9 cellular contexts compared by ENCODE assay signal in the genomic region with DNA sequence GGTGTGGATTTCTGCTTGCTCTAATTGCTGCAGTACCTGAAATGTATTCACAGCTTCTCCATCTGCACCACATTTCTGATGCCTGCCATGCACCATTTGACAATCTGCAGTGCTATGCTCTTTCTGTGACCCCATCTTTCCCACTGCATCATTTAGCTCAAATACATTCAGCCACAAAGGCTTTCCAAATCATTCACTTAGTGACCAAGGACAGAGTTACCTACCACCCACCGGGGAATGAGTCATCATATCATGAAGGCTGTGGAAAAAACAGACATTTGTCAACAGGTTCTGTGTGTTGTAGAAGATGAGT.
DNase-seq lines count a peak whose midpoint lies in the region; ATAC-seq and TF ChIP-seq lines count a peak whose summit lies in the region.
"Had no signal": no experiment of that assay in that cellular context is flagged by ENCODE, and none has a peak within 500 bp of the region (broad histone marks: within the 10 kb centered on the region; RNA-seq: fewer than 3 reads in every experiment).

No MANE protein-coding gene starts in this region.

- no peak overlapping the region for H2AK5ac ChIP-seq in mesenchymal stem cell (ENCODE audit: low read length, severe bottlenecking)

- DNase-seq in HCT116 (ENCODE audit: low read depth, low spot score) (peak; percentile 6), RPMI7951 (ENCODE audit: low read depth) (peak; percentile 54), mesenchymal stem cell (peak; percentile 16), OCI-M1 (lab: John Stamatoyannopoulos, UW) (no peak), psoas muscle (no peak), left ventricle myocardium inferior (no peak)

- no peak for TF ChIP-seq CTCF in HCT116 (IDR thresholded peaks at IDR 0.05 in 2 of 3, conservative IDR thresholded peaks at IDR 0.05 in 1 of 3; ENCODE audit: borderline replicate concordance in 1 of 3, insufficient read depth in 1 of 3, low read depth in 2 of 3, low read length in 2 of 3)
- no peak for TF ChIP-seq CTCF in psoas muscle (IDR thresholded peaks at IDR 0.05)
- TF ChIP-seq CTCF in left ventricle myocardium inferior (IDR thresholded peaks at IDR 0.05; ENCODE audit: borderline replicate concordance), result no peak

- CTCF ChIA-PET in HCT116 (lab: Charles Lee), result no interaction called here

- POLR2A ChIA-PET in HCT116 (lab: Charles Lee), result interaction anchor here (1.1 kb wide), 1 partner anchor 8 kb away, joined by 3 read pairs; no protein-coding TSS in a partner anchor

- H3K36me3 ChIP-seq in HCT116 (ENCODE audit: control insufficient read depth in 1 of 2, insufficient read depth in 2 of 2, low read length in 2 of 2) (no peaks in the 10 kb centered on the region), mesenchymal stem cell (ENCODE audit: control insufficient read depth in 1 of 2, insufficient read depth in 2 of 2, low read depth in 1 of 2, low read length in 2 of 2) (no peaks in the 10 kb centered on the region), psoas muscle (ENCODE audit: insufficient read depth in 1 of 2, low read depth in 1 of 2) (no peaks in the 10 kb centered on the region), left ventricle myocardium inferior (no peaks in the 10 kb centered on the region)

- no peak overlapping the region for H3K4ac ChIP-seq in mesenchymal stem cell (ENCODE audit: low read depth in 1 of 2, low read length in 2 of 2)

- 60% methylated on average over 1 of the region's 1 CpG for WGBS in mesenchymal stem cell
- whole genome bisulfite sequencing in psoas muscle, 3 donors, result 30 to 49% (median 35%) methylated on average over 1 of the region's 1 CpG

- H3K79me2 ChIP-seq in HCT116 (ENCODE audit: insufficient read depth, low read length), result no peaks in the 10 kb centered on the region

- H4K20me1 ChIP-seq in HCT116 (ENCODE audit: insufficient read depth), result no peaks in the 10 kb centered on the region

- intact Hi-C loops in HCT116 (cut with micrococcal nuclease) (loop anchor here (10.0 kb wide), 1 partner anchor 629 kb away; no protein-coding TSS in a partner anchor), psoas muscle (cut with DNase I) (no loop called here), left ventricle myocardium inferior (cut with micrococcal nuclease) (no loop called here)

- H3K9ac ChIP-seq in HCT116 (ENCODE audit: low read length), result no peak overlapping the region
- H3K9ac ChIP-seq in mesenchymal stem cell (ENCODE audit: low read length), result no peak overlapping the region

- RAD21 ChIA-PET in HCT116 (lab: Charles Lee; ENCODE audit: low non-redundant PET in 1 of 2, low total read pairs in 2 of 2, uncharacterized antibody in 2 of 2, unreplicated experiment in 2 of 2), result no interaction called here

- peak; percentile 57 for ATAC-seq in GM18502 (IDR thresholded peaks at IDR 0.05; ENCODE audit: poor library complexity, unreplicated experiment)
- ATAC-seq in HCT116, result no peak; the same call in 1 of the 2 replicates
- ATAC-seq in psoas muscle, result no peak
- no peak for ATAC-seq in HG03439 (IDR thresholded peaks at IDR 0.05; ENCODE audit: unreplicated experiment)
- ATAC-seq: esophagus mucosa had no signal

- TF ChIP-seq RAD21 in HCT116 (IDR thresholded peaks at IDR 0.05; ENCODE audit: low read depth), result no peak

- H3K9me2 ChIP-seq in HCT116 (ENCODE audit: insufficient read depth), result no peaks in the 10 kb centered on the region

- peaks cover 0 to 7% of the 10 kb centered on the region in 2 experiments; a peak in 1 of 4 replicates for H3K9me3 ChIP-seq in HCT116 (ENCODE audit: control insufficient read depth in 1 of 2, insufficient read depth in 1 of 2, low read depth in 1 of 2, low read length in 2 of 2)
- no peaks in the 10 kb centered on the region for H3K9me3 ChIP-seq in mesenchymal stem cell (ENCODE audit: control insufficient read depth, low read length)
- no peaks in the 10 kb centered on the region for H3K9me3 ChIP-seq in psoas muscle
- peaks cover 6% of the 10 kb centered on the region for H3K9me3 ChIP-seq in left ventricle myocardium inferior (replicated peaks)

- no peak overlapping the region for H3K18ac ChIP-seq in mesenchymal stem cell (ENCODE audit: low read depth in 1 of 2, low read length in 2 of 2)

- no peaks in the 10 kb centered on the region for H3K27me3 ChIP-seq in HCT116 (ENCODE audit: insufficient read depth, low read length)
- H3K27me3 ChIP-seq in mesenchymal stem cell (ENCODE audit: control insufficient read depth in 1 of 2, insufficient read depth in 1 of 2, low read length in 2 of 2), result no peaks in the 10 kb centered on the region
- H3K27me3 ChIP-seq in psoas muscle (ENCODE audit: insufficient read depth in 3 of 3, low read length in 2 of 3), result no peaks in the 10 kb centered on the region
- H3K27me3 ChIP-seq in left ventricle myocardium inferior (ENCODE audit: low read depth), result no peaks in the 10 kb centered on the region

- BruUV-seq in HCT116 (replicated peaks; lab: Mats Ljungman, UMichigan), result no TSS peak

- no peaks in the 10 kb centered on the region for H3K79me1 ChIP-seq in mesenchymal stem cell (replicated peaks; ENCODE audit: low read length, poor library complexity, severe bottlenecking)

- no peak overlapping the region for H3K23ac ChIP-seq in mesenchymal stem cell (ENCODE audit: low read length in 2 of 2)

- peak overlapping the region; percentile 11; the same call in 1 of the 2 replicates for H3K4me2 ChIP-seq in HCT116 (ENCODE audit: low read length)
- H3K4me2 ChIP-seq in mesenchymal stem cell (ENCODE audit: low read length, poor library complexity, severe bottlenecking), result no peak overlapping the region

- H4K91ac ChIP-seq in mesenchymal stem cell (ENCODE audit: low read length), result no peak overlapping the region

- TF ChIP-seq POLR2A in HCT116 (IDR thresholded peaks at IDR 0.05; ENCODE audit: borderline replicate concordance, extremely low read depth, insufficient read depth, insufficient read length), result no peak

- no peak overlapping the region for H2BK120ac ChIP-seq in mesenchymal stem cell (ENCODE audit: low read depth, low read length)

- H2BK12ac ChIP-seq in mesenchymal stem cell (ENCODE audit: low read length in 2 of 2), result no peak overlapping the region

- H2BK15ac ChIP-seq in mesenchymal stem cell (ENCODE audit: low read depth, poor library complexity, severe bottlenecking), result no peak overlapping the region

- no peak overlapping the region for H3K4me3 ChIP-seq in HCT116 (replicated peaks in 1 of 2; ENCODE audit: low read depth in 1 of 2, low read length in 2 of 2)
- H3K4me3 ChIP-seq in mesenchymal stem cell (ENCODE audit: insufficient read depth in 1 of 2, low read depth in 1 of 2, low read length in 2 of 2), result no peak overlapping the region
- no peak overlapping the region for H3K4me3 ChIP-seq in psoas muscle
- H3K4me3 ChIP-seq in left ventricle myocardium inferior, result no peak overlapping the region

- H3K14ac ChIP-seq in mesenchymal stem cell (ENCODE audit: low read length in 2 of 2), result no peak overlapping the region

- H3K27ac ChIP-seq in HCT116 (ENCODE audit: low read depth, low read length), result no peak overlapping the region
- no peak overlapping the region for H3K27ac ChIP-seq in mesenchymal stem cell (ENCODE audit: low read length, poor library complexity, severe bottlenecking)
- no peak overlapping the region for H3K27ac ChIP-seq in psoas muscle
- H3K27ac ChIP-seq in left ventricle myocardium inferior (replicated peaks), result no peak overlapping the region

- H3K4me1 ChIP-seq in HCT116 (ENCODE audit: control insufficient read depth in 1 of 2, insufficient read depth in 2 of 2, low read length in 2 of 2) (peaks cover 0 to 8% of the 10 kb centered on the region in 2 experiments; a peak in 2 of 4 replicates), mesenchymal stem cell (ENCODE audit: control insufficient read depth, insufficient read depth, low read depth, low read length) (no peaks in the 10 kb centered on the region), psoas muscle (no peaks in the 10 kb centered on the region), left ventricle myocardium inferior (no peaks in the 10 kb centered on the region)

- H2BK5ac ChIP-seq in mesenchymal stem cell (ENCODE audit: low read depth, low read length, poor library complexity, severe bottlenecking), result no peak overlapping the region

- H2AFZ ChIP-seq in HCT116 (ENCODE audit: low read depth, low read length, poor library complexity, severe bottlenecking) (no peak overlapping the region), mesenchymal stem cell (ENCODE audit: low read depth, low read length) (no peak overlapping the region)

- no peak overlapping the region for H4K8ac ChIP-seq in mesenchymal stem cell (ENCODE audit: low read length)

TF ChIP-seq in HCT116, 20 proteins besides CTCF, POLR2A, EP300 and RAD21:
- peak; percentile 50; the same call in 1 of the 2 replicates for TF ChIP-seq FOSL1 (IDR thresholded peaks at IDR 0.05; ENCODE audit: low read depth)
- TF ChIP-seq JUND (IDR thresholded peaks at IDR 0.05), result peak; percentile 50; the same call in 1 of the 2 replicates
- peak; percentile 25; the same call in 1 of the 2 replicates for TF ChIP-seq SP1 (IDR thresholded peaks at IDR 0.05; ENCODE audit: low read depth)
- TF ChIP-seq ZNF274 (IDR thresholded peaks at IDR 0.05; ENCODE audit: low read depth, low read length), result no peak
- TF ChIP-seq, protein P1, sequence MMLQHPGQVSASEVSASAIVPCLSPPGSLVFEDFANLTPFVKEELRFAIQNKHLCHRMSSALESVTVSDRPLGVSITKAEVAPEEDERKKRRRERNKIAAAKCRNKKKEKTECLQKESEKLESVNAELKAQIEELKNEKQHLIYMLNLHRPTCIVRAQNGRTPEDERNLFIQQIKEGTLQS (IDR thresholded peaks at IDR 0.05), result 0 out of 2 replicates have a peak, but pooled peaks have one; percentile 18

Comparison
In these comparisons a context has a peak if more than half of its experiments do, and no peak if none do; other contexts are left out.
1. DNase-seq: peak in HCT116 (single experiment), RPMI7951 (single experiment) and mesenchymal stem cell (single experiment); none in OCI-M1 (single experiment), psoas muscle (0 of 2) and left ventricle myocardium inferior (single experiment).